ENCODE assay signal across 11 cellular contexts in genomic region chr16:89562939-89563338, GRCh38. TPM values are rescaled to one million over a fixed set of nuclear protein-coding genes. Genes with fewer than 3 reads are reported as not detected.
DNase-seq lines count a peak whose midpoint lies in the region; ATAC-seq, FAIRE-seq and TF ChIP-seq lines count a peak whose summit lies in the region.
"Had no signal": no experiment of that assay in that cellular context is flagged by ENCODE, and none has a peak within 500 bp of the region (broad histone marks: within the 10 kb centered on the region; RNA-seq: fewer than 3 reads in every experiment).

No MANE protein-coding gene starts in this region.

- no peaks in the 10 kb centered on the region for H3K9me3 ChIP-seq in A549
- no peaks in the 10 kb centered on the region for H3K9me3 ChIP-seq in GM23248 (ENCODE audit: low read depth)
- no peaks in the 10 kb centered on the region for H3K9me3 ChIP-seq in hepatocyte (ENCODE audit: low read depth)
- H3K9me3 ChIP-seq: adrenal gland had no signal

- H3K36me3 ChIP-seq in GM23248 (ENCODE audit: low read depth) (peaks cover 36% of the 10 kb centered on the region), hepatocyte (replicated peaks; ENCODE audit: insufficient read depth, low read depth) (no peaks in the 10 kb centered on the region)

- H3K79me2 ChIP-seq in GM23248 (ENCODE audit: insufficient read depth) (peaks cover 30% of the 10 kb centered on the region), hepatocyte (peaks cover 27% of the 10 kb centered on the region)

- H3K9me2 ChIP-seq in GM23248 (ENCODE audit: insufficient read depth) (no peaks in the 10 kb centered on the region), hepatocyte (replicated peaks; ENCODE audit: insufficient read depth) (no peaks in the 10 kb centered on the region)

- peak overlapping the region; percentile 96; the same call in 1 of the 2 replicates for H3K9ac ChIP-seq in GM23248

- ATAC-seq in A549, result no peak
- no peak for ATAC-seq in HG03432 (IDR thresholded peaks at IDR 0.05; ENCODE audit: unreplicated experiment)
- ATAC-seq in GM18873 (IDR thresholded peaks at IDR 0.05; ENCODE audit: low FRiP score, unreplicated experiment), result no peak

- no peak overlapping the region for H2AFZ ChIP-seq in GM23248
- H2AFZ ChIP-seq in hepatocyte, result no peak overlapping the region

- FAIRE-seq in A549 (lab: Jason Lieb, UNC), result no peak

- TF ChIP-seq EP300 in A549 (IDR thresholded peaks at IDR 0.05), result no peak

- H3K27ac ChIP-seq in A549 (peak overlapping the region in 1 of 2 experiments; percentile 96; a peak in 4 of 6 replicates), GM23248 (no peak overlapping the region), VCaP (peak overlapping the region; percentile 79; the same call in 1 of the 2 replicates), hepatocyte (no peak overlapping the region)
- H3K27ac ChIP-seq: adrenal gland had no signal

- H4K20me1 ChIP-seq in GM23248 (ENCODE audit: insufficient read depth) (peaks cover 33% of the 10 kb centered on the region), hepatocyte (ENCODE audit: insufficient read depth, poor library complexity, severe bottlenecking) (peaks cover 47% of the 10 kb centered on the region)

- TF ChIP-seq RAD21 in A549 (conservative IDR thresholded peaks at IDR 0.05 in 1 of 2, IDR thresholded peaks at IDR 0.05 in 1 of 2), result no peak

- no peaks in the 10 kb centered on the region for H3K27me3 ChIP-seq in GM23248 (replicated peaks; ENCODE audit: insufficient read depth)
- H3K27me3 ChIP-seq in hepatocyte, result no peaks in the 10 kb centered on the region
- H3K27me3 ChIP-seq: adrenal gland had no signal

- TF ChIP-seq CTCF in A549 (IDR thresholded peaks at IDR 0.05) (no peak), VCaP (conservative IDR thresholded peaks at IDR 0.05) (no peak), hepatocyte (IDR thresholded peaks at IDR 0.05; ENCODE audit: poor library complexity) (no peak), lower leg skin (IDR thresholded peaks at IDR 0.05) (no peak)

- peak overlapping the region; percentile 99 for H3K4me3 ChIP-seq in A549
- H3K4me3 ChIP-seq in GM23248, result peak overlapping the region; percentile 84; the same call in 1 of the 2 replicates
- no peak overlapping the region for H3K4me3 ChIP-seq in hepatocyte
- H3K4me3 ChIP-seq in lower leg skin (ENCODE audit: low read depth, poor library complexity, severe bottlenecking), result no peak overlapping the region
- H3K4me3 ChIP-seq: adrenal gland had no signal

- in situ Hi-C loops in GM23248 (cut with MboI), result no loop called here

- POLR2A ChIA-PET in A549 (lab: Yijun Ruan, JAX), result interaction anchor here (0.7 kb wide), 1 partner anchor 70 kb away, joined by 3 read pairs; no protein-coding TSS in a partner anchor

- H3K4me1 ChIP-seq in A549, result peaks cover 54% of the 10 kb centered on the region
- H3K4me1 ChIP-seq in GM23248 (ENCODE audit: insufficient read depth), result peaks cover 38% of the 10 kb centered on the region
- H3K4me1 ChIP-seq in hepatocyte (ENCODE audit: insufficient read depth), result peaks cover 43% of the 10 kb centered on the region

- CTCF ChIA-PET in A549 (lab: Yijun Ruan, JAX), result interaction anchor here (1.4 to 1.5 kb wide), 2 partner anchors 70 to 79 kb away, joined by 3 to 5 read pairs; no protein-coding TSS in a partner anchor

- intact Hi-C loops in lower leg skin (cut with DNase I; ENCODE audit: low total_unique reads), result no loop called here

- WGBS in A549 (ENCODE audit: missing lambda C conversion rate), result 51% methylated on average over 12 of the region's 12 CpGs
- 90 to 93% methylated on average over 11 to 12 of the region's 12 CpGs for WGBS in GM23248 (ENCODE audit: low coverage in 1 of 2, low lambda C conversion rate in 2 of 2, missing lambda C conversion rate in 2 of 2), 2 experiments
- WGBS in hepatocyte (ENCODE audit: low lambda C conversion rate, missing lambda C conversion rate), result 91% methylated on average over 12 of the region's 12 CpGs
- WGBS in lower leg skin, 2 donors, result 78 to 79% methylated on average over 12 of the region's 12 CpGs

- H3K4me2 ChIP-seq in A549, result peak overlapping the region; percentile 99
- peak overlapping the region; percentile 93 for H3K4me2 ChIP-seq in GM23248 (ENCODE audit: unreplicated experiment)
- peak overlapping the region; percentile 95 for H3K4me2 ChIP-seq in hepatocyte

- H3F3A ChIP-seq in GM23248 (ENCODE audit: insufficient read depth), result peaks cover 68% of the 10 kb centered on the region

- DNase-seq in A549 (ENCODE audit: low read depth in 1 of 2, low spot score in 1 of 2) (no peak), GM23248 (no peak), hepatocyte (ENCODE audit: low spot score) (no peak), lower leg skin (ENCODE audit: low spot score in 2 of 2) (no peak), DMS79 treated with DMSO at 0.1 percent for 48 hours (lab: John Stamatoyannopoulos, UW) (no peak)
- DNase-seq: adrenal gland, foreskin melanocyte, NCI-H187 had no signal

- no peak for TF ChIP-seq POLR2A in A549 (IDR thresholded peaks at IDR 0.05; ENCODE audit: low read length)
- TF ChIP-seq POLR2A in lower leg skin (IDR thresholded peaks at IDR 0.05), result no peak

TF ChIP-seq in A549, 52 proteins besides CTCF, POLR2A, EP300 and RAD21:
- no peak for TF ChIP-seq PHF8 (IDR thresholded peaks at IDR 0.05; ENCODE audit: borderline replicate concordance, low read depth)
- TF ChIP-seq CBX8 (IDR thresholded peaks at IDR 0.05), result no peak
- no peak for TF ChIP-seq RFX5 (IDR thresholded peaks at IDR 0.05)
- TF ChIP-seq TP53 (CRISPR knock-in tag; IDR thresholded peaks at IDR 0.05), result no peak
TF ChIP-seq in A549: peak in this region for 0.

RNA-seq across cellular contexts. Expression of gene RPL13, which starts 2.5 kb away (rescaled TPM):
- polyA plus RNA-seq in A549 (2011; rRNA removed) (2,291 and 2,911 TPM in 2 replicates), A549 (2017; fragmentation: RNase III; extraction: RNeasy Plus Mini Kit Qiagen cat#74134 plus additional on column Dnase treatment) (2,979 to 3,246 TPM (median 3,044 TPM) in 3 replicates), GM23248 (2016; fragmentation: Nextera tagmentation; extraction: Ambion mirVana) (1,418 and 1,480 TPM in 2 replicates), hepatocyte (1,312 and 1,458 TPM in 2 replicates)
- 5,546 and 6,996 TPM in 2 replicates for polyA plus RNA-seq in A549 (2012; cell fraction: cytosol; rRNA removed)
- 3,523 and 4,870 TPM in 2 replicates for polyA plus RNA-seq in A549 (2012; cell fraction: nucleus; rRNA removed)
- 1,187 and 1,226 TPM in 2 replicates for polyA minus RNA-seq in A549 (2011; rRNA and poly(A)+ RNA removed)
- 3,580 and 6,666 TPM in 2 replicates for total RNA-seq in GM23248 (2014; rRNA removed; shearing (Covaris generic))
- total RNA-seq in hepatocyte (4,787 and 7,288 TPM in 2 replicates), lower leg skin (over 10,000 TPM in 2 of 4 donors, 1,000 to 10,000 TPM in 2; 8,523 to 25,229 (median 9,742) TPM)

RNA-seq across cellular contexts. Expression of gene CPNE7, which starts 12.6 kb away (rescaled TPM):
- 22.8 and 25.8 TPM in 2 replicates for polyA plus RNA-seq in A549 (2011; rRNA removed)
- polyA plus RNA-seq in A549 (2012; cell fraction: cytosol; rRNA removed), result 83.9 and 89.9 TPM in 2 replicates
- polyA plus RNA-seq in A549 (2012; cell fraction: nucleus; rRNA removed), result 1,068 and 1,537 TPM in 2 replicates
- 42.8 to 55.2 TPM (median 45.2 TPM) in 3 replicates for polyA plus RNA-seq in A549 (2017; fragmentation: RNase III; extraction: RNeasy Plus Mini Kit Qiagen cat#74134 plus additional on column Dnase treatment)
- 10.0 and 10.4 TPM in 2 replicates for polyA minus RNA-seq in A549 (2011; rRNA and poly(A)+ RNA removed)
- 7.7 and 10.1 TPM in 2 replicates for total RNA-seq in GM23248 (2014; rRNA removed; shearing (Covaris generic))
- 4.7 and 5.3 TPM in 2 replicates for polyA plus RNA-seq in GM23248 (2016; fragmentation: Nextera tagmentation; extraction: Ambion mirVana)
- total RNA-seq in hepatocyte, result 6.6 and 8.7 TPM in 2 replicates
- polyA plus RNA-seq in hepatocyte, result 24.8 and 32.2 TPM in 2 replicates
- total RNA-seq in lower leg skin, result 1 to 10 TPM; 1.1 to 3.3 (median 2.5) TPM

RNA-seq across cellular contexts. Expression of gene DPEP1, which starts 50.5 kb away (rescaled TPM):
- polyA plus RNA-seq in A549 (2011; rRNA removed), result 1.5 and 2.6 TPM in 2 replicates
- polyA plus RNA-seq in A549 (2012; cell fraction: cytosol; rRNA removed), result 1.8 and 2.2 TPM in 2 replicates
- polyA plus RNA-seq in A549 (2012; cell fraction: nucleus; rRNA removed), result 4.1 and 4.5 TPM in 2 replicates
- 0.97 to 1.3 TPM (median 1.1 TPM) in 3 replicates for polyA plus RNA-seq in A549 (2017; fragmentation: RNase III; extraction: RNeasy Plus Mini Kit Qiagen cat#74134 plus additional on column Dnase treatment)
- 2.8 and 4.6 TPM in 2 replicates for polyA minus RNA-seq in A549 (2011; rRNA and poly(A)+ RNA removed)
- total RNA-seq in GM23248 (2014; rRNA removed; shearing (Covaris generic)), result not detected in 2 replicates
- polyA plus RNA-seq in GM23248 (2016; fragmentation: Nextera tagmentation; extraction: Ambion mirVana), result not detected in 2 replicates
- total RNA-seq in hepatocyte, result 48.3 and 52.9 TPM in 2 replicates
- polyA plus RNA-seq in hepatocyte, result 106 and 128 TPM in 2 replicates
- total RNA-seq in lower leg skin, result 1 to 10 TPM in 2 of 4 donors, not detected in 2; 1.7 to 3.7 TPM

RNA-seq across cellular contexts. Expression of gene SPG7, which starts 54.7 kb away (rescaled TPM):
- polyA plus RNA-seq in A549 (2011; rRNA removed), result 53.2 and 54.4 TPM in 2 replicates
- 57.9 and 61.6 TPM in 2 replicates for polyA plus RNA-seq in A549 (2012; cell fraction: cytosol; rRNA removed)
- polyA plus RNA-seq in A549 (2012; cell fraction: nucleus; rRNA removed), result 434 and 484 TPM in 2 replicates
- 73.2 to 80.6 TPM (median 79.6 TPM) in 3 replicates for polyA plus RNA-seq in A549 (2017; fragmentation: RNase III; extraction: RNeasy Plus Mini Kit Qiagen cat#74134 plus additional on column Dnase treatment)
- 51.0 and 58.2 TPM in 2 replicates for polyA minus RNA-seq in A549 (2011; rRNA and poly(A)+ RNA removed)
- total RNA-seq in GM23248 (2014; rRNA removed; shearing (Covaris generic)), result 155 and 215 TPM in 2 replicates
- polyA plus RNA-seq in GM23248 (2016; fragmentation: Nextera tagmentation; extraction: Ambion mirVana), result 47.5 and 53.9 TPM in 2 replicates
- total RNA-seq in hepatocyte, result 149 and 222 TPM in 2 replicates
- 108 and 130 TPM in 2 replicates for polyA plus RNA-seq in hepatocyte
- total RNA-seq in lower leg skin, result 100 to 1,000 TPM in 1 of 4 donors, 10 to 100 TPM in 3; 79.0 to 156 (median 92.3) TPM

Comparison
In these comparisons a context has a peak if more than half of its experiments do, and no peak if none do; other contexts are left out.
1. H3K4me3 ChIP-seq: peak in A549 (single experiment) and GM23248 (single experiment); none in hepatocyte (single experiment) and lower leg skin (single experiment).
2. RNA of gene DPEP1, which starts 50.5 kb away (total RNA-seq): 48.3 to 52.9 TPM in hepatocyte; 1.7 to 3.7 TPM in lower leg skin and not detected in GM23248; every median in the first group is over 10 times any median in the second.
3. Peak in every context shown above with its lines, with median percentiles within 50 percentile points of each other: H3K4me2 ChIP-seq.